Comparison of ENCODE assay signal across 1 cellular context in genomic region chr12:104743181-104743580, GRCh38.
TF ChIP-seq lines count a peak whose summit lies in the region.

No MANE protein-coding gene starts in this region.

TF ChIP-seq in K562, 482 proteins besides CTCF, POLR2A, EP300 and RAD21 (continued from another document):
- TF ChIP-seq THAP12 (CRISPR knock-in tag; IDR thresholded peaks at IDR 0.05) = no peak
